Comparison of ENCODE assay signal across 12 cellular contexts in genomic region chr20:25052255-25053206, GRCh38. TPM values are rescaled to one million over a fixed set of nuclear protein-coding genes. Genes with fewer than 3 reads are reported as not detected.
DNase-seq lines count a peak whose midpoint lies in the region; ATAC-seq, FAIRE-seq and TF ChIP-seq lines count a peak whose summit lies in the region.
"Had no signal": no experiment of that assay in that cellular context is flagged by ENCODE, and none has a peak within 500 bp of the region (broad histone marks: within the 10 kb centered on the region; RNA-seq: fewer than 3 reads in every experiment).

No MANE protein-coding gene starts in this region.

- H3K36me3 Mint-ChIP-seq in endothelial cell (ENCODE audit: low read depth, unreplicated experiment), result peaks cover 9% of the 10 kb centered on the region

- H3K4me1 Mint-ChIP-seq in endothelial cell (ENCODE audit: unreplicated experiment), result peaks cover 48% of the 10 kb centered on the region

- no peak overlapping the region for H3K4me3 Mint-ChIP-seq in endothelial cell (ENCODE audit: unreplicated experiment)

- ATAC-seq in psoas muscle, result peak in 2 of 4 donors; percentile 27 to 38

- DNase-seq in ELF-1 (ENCODE audit: low read depth, low spot score) (peak; percentile 58), NCI-H226 (peak; percentile 72), fibroblast of the aortic adventitia (ENCODE audit: low read depth) (peak; percentile 87), psoas muscle (peak in 1 of 2 donors; percentile 35), endothelial cell (ENCODE audit: low spot score) (no peak), NCI-H1694 (lab: John Stamatoyannopoulos, UW) (no peak), DMS79 treated with DMSO at 0.1 percent for 48 hours (lab: John Stamatoyannopoulos, UW) (no peak), D721Med (ENCODE audit: insufficient read length, low spot score) (no peak)
- DNase-seq: DMS153; foreskin melanocyte; stimulated activated naive CD4-positive, alpha-beta T cell treated with Interleukin-2 at 50 U/mL for 16 hours had no signal

- H3K9me3 ChIP-seq in psoas muscle, result no peaks in the 10 kb centered on the region

- peaks cover 0 to 7% of the 10 kb centered on the region in 2 donors for H3K36me3 ChIP-seq in psoas muscle (ENCODE audit: insufficient read depth in 1 of 2, low read depth in 1 of 2)

- WGBS in psoas muscle, 3 donors, result 57 to 69% (median 61%) methylated on average over 16 of the region's 16 CpGs

- H3K27ac Mint-ChIP-seq in endothelial cell (ENCODE audit: unreplicated experiment), result no peak overlapping the region

- intact Hi-C loops in psoas muscle (cut with DNase I), result no loop called here

- FAIRE-seq in D721Med (lab: Jason Lieb, UNC), result no peak

- no peak overlapping the region for H3K4me3 ChIP-seq in fibroblast of the aortic adventitia (ENCODE audit: low read depth, low read length)
- peak overlapping the region; percentile 19 for H3K4me3 ChIP-seq in psoas muscle

- H3K27me3 Mint-ChIP-seq in endothelial cell (ENCODE audit: unreplicated experiment), result peaks cover 12% of the 10 kb centered on the region

- TF ChIP-seq CTCF in fibroblast of the aortic adventitia (IDR thresholded peaks at IDR 0.05; ENCODE audit: insufficient read depth, low read length) (no peak), psoas muscle (IDR thresholded peaks at IDR 0.05) (no peak), endothelial cell (IDR thresholded peaks at IDR 0.05; ENCODE audit: unreplicated experiment) (no peak), D721Med (IDR thresholded peaks at IDR 0.05; ENCODE audit: insufficient read depth, missing control alignments) (no peak)

- peak overlapping the region; percentile 83 for H3K27ac ChIP-seq in psoas muscle
- H3K27ac ChIP-seq: RWPE1 had no signal

- H3K27me3 ChIP-seq in psoas muscle (ENCODE audit: insufficient read depth in 3 of 3, low read length in 2 of 3), result no peaks in the 10 kb centered on the region

- H3K4me1 ChIP-seq in psoas muscle, result peaks cover 90% of the 10 kb centered on the region

- no peaks in the 10 kb centered on the region for H3K9me3 Mint-ChIP-seq in endothelial cell (ENCODE audit: unreplicated experiment)

RNA-seq across cellular contexts. Expression of gene ACSS1, which starts 5.4 kb away (rescaled TPM):
- total RNA-seq in fibroblast of the aortic adventitia (ENCODE audit: low replicate concordance) (0.99 and 2.5 TPM in 2 replicates), psoas muscle (10 to 100 TPM; 16.8 to 53.3 (median 39.0) TPM), endothelial cell (ENCODE audit: unreplicated experiment) (15.5 TPM)
- 10 to 100 TPM in 2 of 3 donors, 1 to 10 TPM in 1; 8.8 to 15.1 (median 12.2) TPM for polyA plus RNA-seq in psoas muscle

RNA-seq across cellular contexts. Expression of gene VSX1, which starts 29.4 kb away (rescaled TPM):
- total RNA-seq in fibroblast of the aortic adventitia (ENCODE audit: low replicate concordance) (not detected in 2 replicates), psoas muscle (under 1 TPM in 3 of 4 donors, not detected in 1; 0.41 to 0.52 (median 0.48) TPM), endothelial cell (ENCODE audit: unreplicated experiment) (not detected)
- polyA plus RNA-seq in psoas muscle, result under 1 TPM; 0.04 to 0.07 (median 0.05) TPM

RNA-seq across cellular contexts. Expression of gene APMAP, which starts 60.0 kb away (rescaled TPM):
- total RNA-seq in fibroblast of the aortic adventitia (ENCODE audit: low replicate concordance) (40.7 and 132 TPM in 2 replicates), psoas muscle (10 to 100 TPM; 19.9 to 44.5 (median 24.2) TPM), endothelial cell (ENCODE audit: unreplicated experiment) (95.2 TPM)
- 10 to 100 TPM; 25.5 to 31.2 (median 30.3) TPM for polyA plus RNA-seq in psoas muscle

Comparison
In these comparisons a context has a peak if more than half of its experiments do, and no peak if none do; other contexts are left out.
1. DNase-seq: peak in ELF-1 (single experiment), NCI-H226 (single experiment) and fibroblast of the aortic adventitia (single experiment); none in endothelial cell (single experiment), NCI-H1694 (single experiment), DMS79 treated with DMSO at 0.1 percent for 48 hours (single experiment) and D721Med (single experiment).